ENCODE assay signal across 8 cellular contexts in genomic region chr19:55369651-55370304, GRCh38. TPM values are rescaled to one million over a fixed set of nuclear protein-coding genes. Genes with fewer than 3 reads are reported as not detected.
DNase-seq lines count a peak whose midpoint lies in the region; ATAC-seq, FAIRE-seq and TF ChIP-seq lines count a peak whose summit lies in the region.

No MANE protein-coding gene starts in this region.

- no peak for TF ChIP-seq POLR2A in K562 (conservative IDR thresholded peaks at IDR 0.05)

- DNase-seq in stimulated activated CD4-positive, alpha-beta T cell treated with anti-CD3 and anti-CD28 coated beads, Interleukin-15, amount 100 ng/mL, for 24 hours = peak; percentile 61
- DNase-seq in stimulated activated CD4-positive, alpha-beta T cell treated with anti-CD3 and anti-CD28 coated beads, Interleukin-4, amount 100 ng/mL, for 4 hours = no peak
- DNase-seq in NT2/D1 (ENCODE audit: low read depth, low spot score) (peak; percentile 49), K562 (ENCODE audit: extremely low read depth in 1 of 4, low spot score in 3 of 4) (peak; percentile 52 to 93 (median 86)), kidney (peak; percentile 82), GM19239 (ENCODE audit: insufficient read length, low spot score) (no peak), Ammon's horn (ENCODE audit: low spot score) (no peak), NCI-H2107 treated with DMSO at 0.1 percent for 48 hours (lab: John Stamatoyannopoulos, UW; ENCODE audit: unreplicated experiment) (no peak)

- POLR2A ChIA-PET in K562 (lab: Yijun Ruan, JAX) = interaction anchor here (1.2 kb wide), 1 partner anchor 9 kb away, joined by 3 read pairs; no protein-coding TSS in a partner anchor

- H3K79me2 ChIP-seq in K562 (ENCODE audit: control insufficient read depth, insufficient read depth, low read length) = no peaks in the 10 kb centered on the region

- CTCF ChIA-PET in K562 (lab: Yijun Ruan, JAX; ENCODE audit: low intra/inter-chr PET ratio) = no interaction called here

- H3K9me1 ChIP-seq in K562 (ENCODE audit: control insufficient read depth, insufficient read depth, low read length) = no peaks in the 10 kb centered on the region

- H3K4me1 ChIP-seq in NT2/D1 (ENCODE audit: insufficient read depth, insufficient read length) = peaks cover 15% of the 10 kb centered on the region
- H3K4me1 ChIP-seq in K562 (replicated peaks in 1 of 2; ENCODE audit: control insufficient read depth in 2 of 2, insufficient read depth in 2 of 2, low read length in 2 of 2) = peaks cover 2 to 56% of the 10 kb centered on the region in 2 experiments; a peak in 3 of 5 replicates
- peaks cover 0 to 2% of the 10 kb centered on the region in 2 donors for H3K4me1 ChIP-seq in kidney (ENCODE audit: control insufficient read depth in 1 of 2, insufficient read depth in 1 of 2, low read depth in 1 of 2, low read length in 2 of 2)

- no TSS peak for BruUV-seq in K562 (replicated peaks; lab: Mats Ljungman, UMichigan)

- TF ChIP-seq CTCF in K562 (IDR thresholded peaks at IDR 0.05 in 2 of 3, conservative IDR thresholded peaks at IDR 0.05 in 1 of 3; ENCODE audit: insufficient read depth in 2 of 3, low read depth in 1 of 3, low read length in 3 of 3) (no peak), kidney (IDR thresholded peaks at IDR 0.05; ENCODE audit: borderline replicate concordance, extremely low read depth, insufficient read depth) (no peak)

- WGBS in K562 (ENCODE audit: insufficient coverage, low coverage, missing lambda C conversion rate) = 2% methylated on average over 28 of the region's 59 CpGs

- H3K4me3 ChIP-seq in NT2/D1 (ENCODE audit: insufficient read length, low read depth) (peak overlapping the region; percentile 42), K562 (no peak overlapping the region; the same call in 1 of the 2 replicates), kidney (ENCODE audit: low read length in 2 of 2) (no peak overlapping the region)

- H3K4me2 ChIP-seq in K562 (ENCODE audit: insufficient read depth, low read length) = peak overlapping the region; percentile 39; the same call in 1 of the 2 replicates

- H2AFZ ChIP-seq in K562 (ENCODE audit: low read depth, low read length) = peak overlapping the region; percentile 58; the same call in 1 of the 2 replicates

- no peak for TF ChIP-seq EP300 in K562 (IDR thresholded peaks at IDR 0.05; ENCODE audit: low read length)

- H3K9ac ChIP-seq in NT2/D1 (ENCODE audit: insufficient read length, low read depth) (peak overlapping the region; percentile 61), K562 (ENCODE audit: insufficient read depth in 1 of 2, low read depth in 2 of 2, low read length in 2 of 2) (peak overlapping the region in 1 of 2 experiments; percentile 81; a peak in 2 of 4 replicates), kidney (ENCODE audit: low read length in 2 of 2) (no peak overlapping the region)

- peaks cover 24% of the 10 kb centered on the region for H3K36me3 ChIP-seq in NT2/D1 (ENCODE audit: insufficient read depth, insufficient read length, low read length)
- H3K36me3 ChIP-seq in K562 (ENCODE audit: control insufficient read depth, insufficient read depth, low read length) = no peaks in the 10 kb centered on the region
- no peaks in the 10 kb centered on the region for H3K36me3 ChIP-seq in kidney (ENCODE audit: control insufficient read depth in 1 of 2, insufficient read depth in 2 of 2, low read length in 2 of 2)

- no peaks in the 10 kb centered on the region for H3K9me3 ChIP-seq in NT2/D1 (ENCODE audit: insufficient read depth, low read length)
- H3K9me3 ChIP-seq in K562 (replicated peaks; ENCODE audit: control insufficient read depth, insufficient read depth, low read depth, low read length) = no peaks in the 10 kb centered on the region
- H3K9me3 ChIP-seq in kidney (ENCODE audit: control insufficient read depth in 1 of 2, low read length in 2 of 2) = no peaks in the 10 kb centered on the region

- FAIRE-seq in K562 (lab: Jason Lieb, UNC) = no peak
- no peak for FAIRE-seq in kidney (lab: Jason Lieb, UNC)
- no peak for FAIRE-seq in GM19239 (lab: Jason Lieb, UNC)

- H3K27ac ChIP-seq in K562 (ENCODE audit: extremely low read depth, low read depth, low read length) (no peak overlapping the region), kidney (ENCODE audit: low read depth in 2 of 2, low read length in 2 of 2) (no peak overlapping the region)

- ATAC-seq in K562 = peak; percentile 64

- H3K27me3 ChIP-seq in NT2/D1 (ENCODE audit: insufficient read depth, insufficient read length) (peaks cover 23% of the 10 kb centered on the region), K562 (ENCODE audit: control insufficient read depth in 2 of 2, insufficient read depth in 2 of 2, low read length in 2 of 2) (peaks cover 11% of the 10 kb centered on the region in 2 experiments; a peak in 4 of 5 replicates)

- intact Hi-C loops in K562 (cut with micrococcal nuclease) = no loop called here
- intact Hi-C loops in kidney (cut with DNase I) = no loop called here

- no peak for TF ChIP-seq RAD21 in K562 (CRISPR knock-in tag; conservative IDR thresholded peaks at IDR 0.05 in 1 of 2, IDR thresholded peaks at IDR 0.05 in 1 of 2)

- in situ Hi-C loops in K562 (cut with MboI) = no loop called here

- 0 out of 2 replicates have a peak, but pooled peaks cover 3% of the 10 kb centered on the region for H4K20me1 ChIP-seq in K562 (replicated peaks; ENCODE audit: control insufficient read depth, insufficient read depth, low read length)

RNA-seq across cellular contexts. Expression of gene IL11, which starts 0.5 kb away (rescaled TPM):
- 0.28 and 0.97 TPM in 2 replicates for total RNA-seq in K562 (2011; cell fraction: chromatin; rRNA removed; ENCODE audit: low replicate concordance)
- 1.0 TPM in 1 of 2 replicates, not detected in the other for total RNA-seq in K562 (2011; cell fraction: nucleolus; rRNA removed)
- total RNA-seq in K562 (2011; cell fraction: nucleoplasm; rRNA removed) = 0.53 and 0.81 TPM in 2 replicates
- total RNA-seq in K562 (2014; rRNA removed) = not detected in 2 replicates
- total RNA-seq in K562 (2014; rRNA removed; fragmentation: Illumina TruSeq; extraction: Trizol) = not detected in 2 replicates
- not detected in 2 replicates for total RNA-seq in K562 (2015; rRNA removed; fragmentation: Illumina TruSeq; extraction: Trizol)
- not detected in 2 replicates for total RNA-seq in K562 (2021)
- 0.19 and 0.42 TPM in 2 replicates for polyA plus RNA-seq in K562 (2011; rRNA removed)
- polyA plus RNA-seq in K562 (2011; cell fraction: cytosol; rRNA removed) = 0.12 and 1.5 TPM in 2 replicates
- polyA plus RNA-seq in K562 (2011; cell fraction: nucleus; rRNA removed) = 1.2 and 3.6 TPM in 2 replicates
- polyA plus RNA-seq in K562 (2012) = 0.10 and 0.19 TPM in 2 replicates
- 0.06 TPM in 1 of 2 replicates, not detected in the other for polyA plus RNA-seq in K562 (2014; fragmentation: Illumina TruSeq; extraction: Trizol)
- not detected for polyA plus RNA-seq in K562 (2014; fragmentation: Nextera tagmentation; extraction: Ambion mirVana)
- polyA plus RNA-seq in K562 (2014; rRNA removed) = 0.04 TPM in 1 of 2 replicates, not detected in the other
- 0.11 TPM in 1 of 2 replicates, not detected in the other for polyA minus RNA-seq in K562 (2011; rRNA and poly(A)+ RNA removed)
- 0.86 TPM in 1 of 2 replicates, not detected in the other for polyA minus RNA-seq in K562 (2011; cell fraction: cytosol; rRNA and poly(A)+ RNA removed)
- 0.40 TPM in 1 of 2 replicates, not detected in the other for polyA minus RNA-seq in K562 (2011; cell fraction: nucleus; rRNA and poly(A)+ RNA removed)
- total RNA-seq in kidney = 0.47 TPM
- 0.37 TPM for polyA plus RNA-seq in kidney (ENCODE audit: insufficient read depth, low read depth, low replicate concordance)

RNA-seq across cellular contexts. Expression of gene GARIN5B, which starts 6.7 kb away (rescaled TPM):
- total RNA-seq in K562 (2011; cell fraction: chromatin; rRNA removed; ENCODE audit: low replicate concordance) = not detected in 2 replicates
- total RNA-seq in K562 (2011; cell fraction: nucleolus; rRNA removed) = not detected in 2 replicates
- not detected in 2 replicates for total RNA-seq in K562 (2011; cell fraction: nucleoplasm; rRNA removed)
- total RNA-seq in K562 (2014; rRNA removed) = not detected in 2 replicates
- total RNA-seq in K562 (2014; rRNA removed; fragmentation: Illumina TruSeq; extraction: Trizol) = not detected in 2 replicates
- not detected in 2 replicates for total RNA-seq in K562 (2015; rRNA removed; fragmentation: Illumina TruSeq; extraction: Trizol)
- total RNA-seq in K562 (2021) = not detected in 2 replicates
- polyA plus RNA-seq in K562 (2011; rRNA removed) = not detected in 2 replicates
- polyA plus RNA-seq in K562 (2011; cell fraction: cytosol; rRNA removed) = not detected in 2 replicates
- 0.04 TPM in 1 of 2 replicates, not detected in the other for polyA plus RNA-seq in K562 (2011; cell fraction: nucleus; rRNA removed)
- polyA plus RNA-seq in K562 (2012) = not detected in 2 replicates
- polyA plus RNA-seq in K562 (2014; fragmentation: Illumina TruSeq; extraction: Trizol) = not detected in 2 replicates
- polyA plus RNA-seq in K562 (2014; fragmentation: Nextera tagmentation; extraction: Ambion mirVana) = not detected
- not detected in 2 replicates for polyA plus RNA-seq in K562 (2014; rRNA removed)
- polyA minus RNA-seq in K562 (2011; rRNA and poly(A)+ RNA removed) = not detected in 2 replicates
- not detected in 2 replicates for polyA minus RNA-seq in K562 (2011; cell fraction: cytosol; rRNA and poly(A)+ RNA removed)
- not detected in 2 replicates for polyA minus RNA-seq in K562 (2011; cell fraction: nucleus; rRNA and poly(A)+ RNA removed)
- total RNA-seq in kidney = not detected
- polyA plus RNA-seq in kidney (ENCODE audit: insufficient read depth, low read depth, low replicate concordance) = not detected

RNA-seq across cellular contexts. Expression of gene TMEM190, which starts 6.8 kb away (rescaled TPM):
- total RNA-seq in K562 (2011; cell fraction: chromatin; rRNA removed; ENCODE audit: low replicate concordance) = not detected in 2 replicates
- not detected in 2 replicates for total RNA-seq in K562 (2011; cell fraction: nucleolus; rRNA removed)
- not detected in 2 replicates for total RNA-seq in K562 (2011; cell fraction: nucleoplasm; rRNA removed)
- total RNA-seq in K562 (2014; rRNA removed) (not detected in 2 replicates), K562 (2014; rRNA removed; fragmentation: Illumina TruSeq; extraction: Trizol) (not detected in 2 replicates), K562 (2015; rRNA removed; fragmentation: Illumina TruSeq; extraction: Trizol) (not detected in 2 replicates), K562 (2021) (not detected in 2 replicates), kidney (not detected)
- polyA plus RNA-seq in K562 (2011; rRNA removed) (not detected in 2 replicates), K562 (2014; fragmentation: Illumina TruSeq; extraction: Trizol) (not detected in 2 replicates), K562 (2014; fragmentation: Nextera tagmentation; extraction: Ambion mirVana) (not detected), K562 (2014; rRNA removed) (not detected in 2 replicates), kidney (ENCODE audit: insufficient read depth, low read depth, low replicate concordance) (not detected)
- polyA plus RNA-seq in K562 (2011; cell fraction: cytosol; rRNA removed) = not detected in 2 replicates
- 0.37 TPM in 1 of 2 replicates, not detected in the other for polyA plus RNA-seq in K562 (2011; cell fraction: nucleus; rRNA removed)
- not detected in 2 replicates for polyA plus RNA-seq in K562 (2012)
- polyA minus RNA-seq in K562 (2011; rRNA and poly(A)+ RNA removed) = not detected in 2 replicates
- polyA minus RNA-seq in K562 (2011; cell fraction: cytosol; rRNA and poly(A)+ RNA removed) = not detected in 2 replicates
- not detected in 2 replicates for polyA minus RNA-seq in K562 (2011; cell fraction: nucleus; rRNA and poly(A)+ RNA removed)

RNA-seq across cellular contexts. Expression of gene TMEM238, which starts 14.3 kb away (rescaled TPM):
- total RNA-seq in K562 (2011; cell fraction: chromatin; rRNA removed; ENCODE audit: low replicate concordance) = not detected in 2 replicates
- 0.53 and 1.5 TPM in 2 replicates for total RNA-seq in K562 (2011; cell fraction: nucleolus; rRNA removed)
- total RNA-seq in K562 (2011; cell fraction: nucleoplasm; rRNA removed) = not detected in 2 replicates
- total RNA-seq in K562 (2014; rRNA removed) (3.6 and 3.7 TPM in 2 replicates), K562 (2014; rRNA removed; fragmentation: Illumina TruSeq; extraction: Trizol) (0.18 TPM in 1 of 2 replicates, not detected in the other), K562 (2015; rRNA removed; fragmentation: Illumina TruSeq; extraction: Trizol) (0.18 and 0.38 TPM in 2 replicates), K562 (2021) (4.3 and 5.1 TPM in 2 replicates), kidney (24.3 TPM)
- polyA plus RNA-seq in K562 (2011; rRNA removed) (0.18 TPM in 1 of 2 replicates, not detected in the other), K562 (2014; fragmentation: Illumina TruSeq; extraction: Trizol) (not detected in 2 replicates), K562 (2014; fragmentation: Nextera tagmentation; extraction: Ambion mirVana) (not detected), K562 (2014; rRNA removed) (1.3 and 2.1 TPM in 2 replicates), kidney (ENCODE audit: insufficient read depth, low read depth, low replicate concordance) (8.1 TPM)
- polyA plus RNA-seq in K562 (2011; cell fraction: cytosol; rRNA removed) = 0.21 and 3.5 TPM in 2 replicates
- 0.67 TPM in 1 of 2 replicates, not detected in the other for polyA plus RNA-seq in K562 (2011; cell fraction: nucleus; rRNA removed)
- polyA plus RNA-seq in K562 (2012) = 1.4 and 1.7 TPM in 2 replicates
- not detected in 2 replicates for polyA minus RNA-seq in K562 (2011; rRNA and poly(A)+ RNA removed)
- polyA minus RNA-seq in K562 (2011; cell fraction: cytosol; rRNA and poly(A)+ RNA removed) = not detected in 2 replicates
- polyA minus RNA-seq in K562 (2011; cell fraction: nucleus; rRNA and poly(A)+ RNA removed) = 0.40 and 0.89 TPM in 2 replicates

RNA-seq across cellular contexts. Expression of gene COX6B2, which starts 15.3 kb away (rescaled TPM):
- total RNA-seq in K562 (2011; cell fraction: chromatin; rRNA removed; ENCODE audit: low replicate concordance) = 4.5 and 12.9 TPM in 2 replicates
- total RNA-seq in K562 (2011; cell fraction: nucleolus; rRNA removed) = 6.8 and 7.2 TPM in 2 replicates
- 7.8 and 8.9 TPM in 2 replicates for total RNA-seq in K562 (2011; cell fraction: nucleoplasm; rRNA removed)
- total RNA-seq in K562 (2014; rRNA removed) (0.59 and 1.3 TPM in 2 replicates), K562 (2014; rRNA removed; fragmentation: Illumina TruSeq; extraction: Trizol) (0.40 and 0.61 TPM in 2 replicates), K562 (2015; rRNA removed; fragmentation: Illumina TruSeq; extraction: Trizol) (0.23 and 0.83 TPM in 2 replicates), K562 (2021) (2.5 and 2.6 TPM in 2 replicates), kidney (3.8 TPM)
- polyA plus RNA-seq in K562 (2011; rRNA removed) (1.8 and 1.9 TPM in 2 replicates), K562 (2014; fragmentation: Illumina TruSeq; extraction: Trizol) (1.2 and 2.1 TPM in 2 replicates), K562 (2014; fragmentation: Nextera tagmentation; extraction: Ambion mirVana) (under 1 TPM; 0.56 to 0.71 TPM), K562 (2014; rRNA removed) (1.4 and 1.5 TPM in 2 replicates), kidney (ENCODE audit: insufficient read depth, low read depth, low replicate concordance) (0.62 TPM)
- polyA plus RNA-seq in K562 (2011; cell fraction: cytosol; rRNA removed) = 1.0 and 2.3 TPM in 2 replicates
- polyA plus RNA-seq in K562 (2011; cell fraction: nucleus; rRNA removed) = 13.4 and 60.3 TPM in 2 replicates
- polyA plus RNA-seq in K562 (2012) = 0.97 and 1.7 TPM in 2 replicates
- polyA minus RNA-seq in K562 (2011; rRNA and poly(A)+ RNA removed) = 0.51 and 0.60 TPM in 2 replicates
- polyA minus RNA-seq in K562 (2011; cell fraction: cytosol; rRNA and poly(A)+ RNA removed) = 0.38 TPM in 1 of 2 replicates, not detected in the other
- polyA minus RNA-seq in K562 (2011; cell fraction: nucleus; rRNA and poly(A)+ RNA removed) = 1.8 and 2.6 TPM in 2 replicates

Comparison
In these comparisons a context has a peak if more than half of its experiments do, and no peak if none do; other contexts are left out.
1. DNase-seq: peak in stimulated activated CD4-positive, alpha-beta T cell treated with anti-CD3 and anti-CD28 coated beads, Interleukin-15, amount 100 ng/mL, for 24 hours (single experiment), NT2/D1 (single experiment), K562 (4 of 4) and kidney (single experiment); none in stimulated activated CD4-positive, alpha-beta T cell treated with anti-CD3 and anti-CD28 coated beads, Interleukin-4, amount 100 ng/mL, for 4 hours (0 of 2), GM19239 (single experiment), Ammon's horn (single experiment) and NCI-H2107 treated with DMSO at 0.1 percent for 48 hours (single experiment).